Comparison of ENCODE assay signal across 21 cellular contexts in the genomic region with DNA sequence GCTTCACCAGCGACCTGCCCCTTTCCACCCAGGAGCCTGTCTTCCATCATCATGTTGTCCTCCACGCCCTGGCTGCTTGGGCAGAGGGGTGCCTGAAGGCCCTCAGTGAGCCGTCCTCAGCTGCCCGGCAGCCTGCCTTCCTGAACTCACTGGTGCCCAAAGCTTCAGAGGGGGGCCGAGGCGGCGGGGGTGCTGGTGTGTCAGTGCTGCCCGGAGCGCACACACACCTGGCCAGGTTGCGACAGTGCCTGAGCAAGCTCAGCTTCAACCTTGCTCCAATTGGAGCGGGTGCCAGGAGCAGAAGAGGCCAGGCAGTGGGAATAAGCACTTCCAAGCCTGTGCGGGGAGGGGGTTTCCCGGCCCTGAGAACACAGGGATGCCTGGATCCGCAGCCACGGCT.
DNase-seq lines count a peak whose midpoint lies in the region; ATAC-seq, FAIRE-seq and TF ChIP-seq lines count a peak whose summit lies in the region.
"Had no signal": no experiment of that assay in that cellular context is flagged by ENCODE, and none has a peak within 500 bp of the region (broad histone marks: within the 10 kb centered on the region; RNA-seq: fewer than 3 reads in every experiment).

No MANE protein-coding gene starts in this region.

- H4K91ac ChIP-seq in trophoblast cell (ENCODE audit: low read depth, low read length), result peak overlapping the region; percentile 9

- H3K14ac ChIP-seq in trophoblast cell (ENCODE audit: low read length), result peak overlapping the region; percentile 32

- no peak overlapping the region for H3K4me2 ChIP-seq in trophoblast cell (ENCODE audit: low read length)
- H3K4me2 ChIP-seq: A549, GM23338 had no signal

- no peaks in the 10 kb centered on the region for H3K4me1 Mint-ChIP-seq in activated CD8-positive, alpha-beta T cell treated with anti-CD3 and anti-CD28 coated beads, Interleukin-2, amount 10 ng/mL, durations not matched to agents 7 days and 5 days (ENCODE audit: low read depth)
- H3K4me1 Mint-ChIP-seq in Caco-2 (ENCODE audit: low read depth, unreplicated experiment), result no peaks in the 10 kb centered on the region

- POLR2A ChIA-PET in activated CD8-positive, alpha-beta T cell treated with anti-CD3 and anti-CD28 coated beads, Interleukin-2, amount 10 ng/mL, durations not matched to agents 7 days and 5 days (lab: Charles Lee), result no interaction called here
- POLR2A ChIA-PET in Caco-2 (lab: Charles Lee), result no interaction called here

- TF ChIP-seq CTCF in kidney (IDR thresholded peaks at IDR 0.05; ENCODE audit: borderline replicate concordance, extremely low read depth, insufficient read depth) (no peak), Caco-2 (IDR thresholded peaks at IDR 0.05; ENCODE audit: insufficient read depth in 1 of 2, low read depth in 1 of 2, low read length in 1 of 2, severe bottlenecking in 1 of 2, unreplicated experiment in 1 of 2) (no peak)

- H2AFZ ChIP-seq in trophoblast cell (ENCODE audit: insufficient read depth, low read length, poor library complexity), result no peak overlapping the region
- H2AFZ ChIP-seq: GM23338 had no signal

- intact Hi-C loops in Right ventricle myocardium inferior (cut with DNase I) (no loop called here), left cardiac atrium (cut with DNase I) (no loop called here), kidney (cut with DNase I) (no loop called here), Caco-2 (cut with micrococcal nuclease; ENCODE audit: unreplicated experiment) (no loop called here)

- H3K27ac ChIP-seq in kidney (ENCODE audit: low read depth in 2 of 2, low read length in 2 of 2), result no peak overlapping the region
- H3K27ac ChIP-seq in trophoblast cell (ENCODE audit: low read depth, low read length), result no peak overlapping the region
- H3K27ac ChIP-seq: 22Rv1, A549, C4-2B had no signal

- WGBS in trophoblast cell (ENCODE audit: extremely low coverage, insufficient coverage, insufficient read length), result no CpG with 5 or more reads among the region's 15 CpGs

- no peak overlapping the region for H3K9ac ChIP-seq in kidney (ENCODE audit: low read length in 2 of 2)
- H3K9ac ChIP-seq in trophoblast cell (ENCODE audit: low read length), result no peak overlapping the region

- H2BK120ac ChIP-seq in trophoblast cell (ENCODE audit: insufficient read depth, low read length, poor library complexity), result no peak overlapping the region

- H3K79me2 ChIP-seq in trophoblast cell (ENCODE audit: control insufficient read depth, insufficient read depth, low read length, poor library complexity), result no peaks in the 10 kb centered on the region

- H4K8ac ChIP-seq in trophoblast cell (ENCODE audit: low read depth, low read length), result no peak overlapping the region

- peaks cover 0 to 6% of the 10 kb centered on the region in 2 donors for H3K4me1 ChIP-seq in kidney (ENCODE audit: control insufficient read depth in 1 of 2, insufficient read depth in 1 of 2, low read depth in 1 of 2, low read length in 2 of 2)
- peaks cover 6% of the 10 kb centered on the region in 2 experiments for H3K4me1 ChIP-seq in trophoblast cell (ENCODE audit: control insufficient read depth in 1 of 2, insufficient read depth in 2 of 2, low read length in 2 of 2)
- no peaks in the 10 kb centered on the region for H3K4me1 ChIP-seq in Caco-2
- H3K4me1 ChIP-seq: A549 had no signal

- H3K36me3 ChIP-seq in kidney (ENCODE audit: control insufficient read depth in 1 of 2, insufficient read depth in 2 of 2, low read length in 2 of 2), result no peaks in the 10 kb centered on the region
- H3K36me3 ChIP-seq in trophoblast cell (ENCODE audit: control insufficient read depth in 1 of 2, insufficient read depth in 2 of 2, low read length in 2 of 2), result no peaks in the 10 kb centered on the region
- H3K36me3 ChIP-seq in Caco-2 (ENCODE audit: control insufficient read depth, insufficient read depth, low read length), result no peaks in the 10 kb centered on the region

- H2BK5ac ChIP-seq in trophoblast cell (ENCODE audit: low read depth, low read length, poor library complexity), result no peak overlapping the region

- no peaks in the 10 kb centered on the region for H3K9me3 ChIP-seq in kidney (ENCODE audit: control insufficient read depth in 1 of 2, low read length in 2 of 2)
- H3K9me3 ChIP-seq in trophoblast cell (ENCODE audit: insufficient read depth, low read depth, low read length), result no peaks in the 10 kb centered on the region
- no peaks in the 10 kb centered on the region; the same call in 1 of the 2 replicates for H3K9me3 ChIP-seq in Caco-2
- H3K9me3 ChIP-seq: A549 had no signal

- FAIRE-seq in kidney (lab: Jason Lieb, UNC), result no peak
- FAIRE-seq: A549, GM12892, GM18507, HepG2 had no signal

- peaks cover 2% of the 10 kb centered on the region for H3K79me1 ChIP-seq in trophoblast cell (ENCODE audit: low read length)

- no peak overlapping the region for H3K4me3 Mint-ChIP-seq in activated CD8-positive, alpha-beta T cell treated with anti-CD3 and anti-CD28 coated beads, Interleukin-2, amount 10 ng/mL, durations not matched to agents 7 days and 5 days
- H3K4me3 Mint-ChIP-seq in Caco-2 (ENCODE audit: unreplicated experiment), result no peak overlapping the region
- H3K4me3 Mint-ChIP-seq: CD4-positive, alpha-beta T cell; GM23338; H9 had no signal

- CTCF ChIA-PET in activated CD8-positive, alpha-beta T cell treated with anti-CD3 and anti-CD28 coated beads, Interleukin-2, amount 10 ng/mL, durations not matched to agents 7 days and 5 days (lab: Charles Lee), result no interaction called here
- CTCF ChIA-PET in Caco-2 (lab: Charles Lee), result no interaction called here

- H2BK12ac ChIP-seq in trophoblast cell (ENCODE audit: low read length), result peak overlapping the region; percentile 0

- H3K27me3 ChIP-seq in trophoblast cell (ENCODE audit: insufficient read depth, low read length) (no peaks in the 10 kb centered on the region), Caco-2 (replicated peaks; ENCODE audit: control insufficient read depth, insufficient read depth, low read length) (no peaks in the 10 kb centered on the region)

- H3K36me3 Mint-ChIP-seq in activated CD8-positive, alpha-beta T cell treated with anti-CD3 and anti-CD28 coated beads, Interleukin-2, amount 10 ng/mL, durations not matched to agents 7 days and 5 days (ENCODE audit: low read depth), result no peaks in the 10 kb centered on the region
- H3K36me3 Mint-ChIP-seq in Caco-2 (ENCODE audit: insufficient read depth, unreplicated experiment), result no peaks in the 10 kb centered on the region

- no peak overlapping the region for H3K4ac ChIP-seq in trophoblast cell (ENCODE audit: low read depth, low read length)

- H3K9me3 Mint-ChIP-seq in activated CD8-positive, alpha-beta T cell treated with anti-CD3 and anti-CD28 coated beads, Interleukin-2, amount 10 ng/mL, durations not matched to agents 7 days and 5 days (ENCODE audit: insufficient read depth), result no peaks in the 10 kb centered on the region
- no peaks in the 10 kb centered on the region for H3K9me3 Mint-ChIP-seq in Caco-2 (ENCODE audit: unreplicated experiment)
- H3K9me3 Mint-ChIP-seq: H9 had no signal

- H3K23ac ChIP-seq in trophoblast cell (ENCODE audit: low read length), result no peak overlapping the region

- BruUV-seq in Caco-2 (replicated peaks; lab: Mats Ljungman, UMichigan), result no TSS peak

- H3K18ac ChIP-seq in trophoblast cell (ENCODE audit: low read length), result no peak overlapping the region

- DNase-seq in Right ventricle myocardium inferior (ENCODE audit: missing footprints) (peak; percentile 52), left cardiac atrium (no peak), kidney (peak; percentile 61), trophoblast cell (no peak), ureter (ENCODE audit: low spot score) (peak; percentile 62), NCI-H446 (lab: John Stamatoyannopoulos, UW) (no peak), Caco-2 (no peak)
- no peak for DNase-seq in activated CD8-positive, alpha-beta T cell treated with anti-CD3 and anti-CD28 coated beads, Interleukin-2, amount 10 ng/mL, durations not matched to agents 7 days and 5 days
- DNase-seq: AML-193; CD4-positive, alpha-beta T cell; DMS153; DMS79; GDM1; H9 had no signal

- H4K12ac ChIP-seq in trophoblast cell (ENCODE audit: low read depth, low read length), result no peak overlapping the region

- no peaks in the 10 kb centered on the region for H3K27me3 Mint-ChIP-seq in activated CD8-positive, alpha-beta T cell treated with anti-CD3 and anti-CD28 coated beads, Interleukin-2, amount 10 ng/mL, durations not matched to agents 7 days and 5 days (ENCODE audit: low read depth)
- H3K27me3 Mint-ChIP-seq in Caco-2 (ENCODE audit: insufficient read depth, unreplicated experiment), result no peaks in the 10 kb centered on the region
- H3K27me3 Mint-ChIP-seq: CD4-positive, alpha-beta T cell had no signal

- no peak overlapping the region for H3K4me3 ChIP-seq in kidney (ENCODE audit: low read length in 2 of 2)
- H3K4me3 ChIP-seq in trophoblast cell (ENCODE audit: low read depth, low read length), result peak overlapping the region; percentile 13
- no peak overlapping the region for H3K4me3 ChIP-seq in Caco-2 (ENCODE audit: low read depth, low read length)
- H3K4me3 ChIP-seq: A549, GM23338 had no signal

- H2AK5ac ChIP-seq in trophoblast cell (ENCODE audit: low read length), result peak overlapping the region; percentile 24

- no peak overlapping the region for H3K27ac Mint-ChIP-seq in activated CD8-positive, alpha-beta T cell treated with anti-CD3 and anti-CD28 coated beads, Interleukin-2, amount 10 ng/mL, durations not matched to agents 7 days and 5 days
- H3K27ac Mint-ChIP-seq in Caco-2 (ENCODE audit: unreplicated experiment), result no peak overlapping the region
- H3K27ac Mint-ChIP-seq: CD4-positive, alpha-beta T cell had no signal

- ATAC-seq in Right ventricle myocardium inferior, result no peak
- ATAC-seq in left cardiac atrium, result no peak
- no peak for ATAC-seq in activated CD8-positive, alpha-beta T cell treated with anti-CD3 and anti-CD28 coated beads, Interleukin-2, amount 10 ng/mL, durations not matched to agents 7 days and 5 days
- ATAC-seq: A549, GM23338, HepG2 had no signal

Comparison
In these comparisons a context has a peak if more than half of its experiments do, and no peak if none do; other contexts are left out.
1. DNase-seq: peak in Right ventricle myocardium inferior (single experiment), kidney (single experiment) and ureter (single experiment); none in left cardiac atrium (single experiment), trophoblast cell (0 of 2), activated CD8-positive, alpha-beta T cell treated with anti-CD3 and anti-CD28 coated beads, Interleukin-2, amount 10 ng/mL, durations not matched to agents 7 days and 5 days (single experiment), NCI-H446 (0 of 2) and Caco-2 (0 of 2).